8 cellular contexts compared by ENCODE assay signal in the genomic region with DNA sequence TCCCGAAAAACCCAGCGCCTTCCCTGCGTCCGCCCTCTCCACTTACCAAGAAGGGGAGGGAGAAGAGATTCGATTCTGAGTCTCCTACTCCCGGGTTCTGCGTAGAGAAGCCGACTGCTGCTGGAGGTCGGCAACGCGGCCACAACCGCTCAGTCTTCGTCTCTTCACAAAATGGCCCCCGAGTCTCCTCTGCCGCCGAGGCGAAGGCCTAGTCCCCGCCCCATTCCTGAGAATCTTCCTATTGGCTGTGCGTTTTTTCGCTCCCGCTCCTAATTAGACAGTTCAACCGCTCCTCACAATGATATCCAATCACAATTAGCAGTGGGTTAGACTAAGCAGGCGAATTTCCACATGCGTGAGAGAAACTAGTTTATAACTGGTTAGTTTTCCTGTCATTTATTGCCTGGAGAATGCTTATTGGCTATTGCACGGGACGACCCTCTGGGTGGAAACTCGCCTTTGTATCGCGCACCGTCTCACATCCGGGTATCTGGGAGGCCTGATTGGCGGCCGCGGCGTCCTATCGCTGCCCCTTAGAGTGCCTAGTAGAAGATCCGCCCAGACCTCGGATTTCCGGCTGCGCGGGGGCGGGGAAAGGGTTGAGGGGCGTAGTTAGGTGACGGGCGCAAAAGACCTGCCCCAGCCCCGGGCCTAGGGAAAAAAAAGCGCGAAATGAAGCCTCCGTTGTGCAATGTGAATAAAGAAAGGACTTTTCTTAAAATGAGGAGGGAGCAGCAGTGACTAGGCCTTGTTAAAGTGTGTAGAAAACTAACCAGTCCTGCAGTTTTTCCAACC. TPM values are rescaled to one million over a fixed set of nuclear protein-coding genes. Genes with fewer than 3 reads are reported as not detected.
DNase-seq lines count a peak whose midpoint lies in the region; ATAC-seq and FAIRE-seq lines count a peak whose summit lies in the region.

A gene (minus strand): TSS at position 191 of the 795 bp plus-strand sequence. CDS start 35,249 bp downstream, outside the sequence.

- peak within 1 kb of the TSS; percentile 100 for H3K27ac Mint-ChIP-seq in activated T-cell treated with anti-CD3 and anti-CD28 coated beads, Interleukin-2, amount 50 U/mL, for 72 hours

- peaks cover 28% of the 10 kb centered on the region for H3K4me1 ChIP-seq in muscle layer of colon (ENCODE audit: insufficient read depth, low read length)

- H3K27me3 Mint-ChIP-seq in activated T-cell treated with anti-CD3 and anti-CD28 coated beads, Interleukin-2, amount 50 U/mL, for 72 hours (ENCODE audit: low read depth): no peaks in the 10 kb centered on the region

- H3K36me3 ChIP-seq in KOPT-K1 (ENCODE audit: insufficient read depth, low read length): peaks cover 41% of the 10 kb centered on the region
- H3K36me3 ChIP-seq in muscle layer of colon (ENCODE audit: insufficient read depth, low read length): no peaks in the 10 kb centered on the region

- peak; percentile 86 for FAIRE-seq in RCC 7860 (lab: Jason Lieb, UNC)

- DNase-seq in DMS79 (lab: John Stamatoyannopoulos, UW) (peak; percentile 100), RCC 7860 (ENCODE audit: low spot score) (peak; percentile 98)
- peak; percentile 100 for DNase-seq in activated T-cell treated with anti-CD3 and anti-CD28 coated beads, Interleukin-2, amount 50 U/mL, for 72 hours
- DNase-seq in stimulated activated CD8-positive, alpha-beta memory T cell treated with anti-CD3 and anti-CD28 coated beads, Interleukin-7, amount 100 ng/mL, for 24 hours (ENCODE audit: low read depth): peak; percentile 100

- peak within 1 kb of the TSS; percentile 59 to 84 for H3K4me3 ChIP-seq in muscle layer of colon (ENCODE audit: low read depth in 1 of 2, low read length in 2 of 2)

- H3K36me3 Mint-ChIP-seq in activated T-cell treated with anti-CD3 and anti-CD28 coated beads, Interleukin-2, amount 50 U/mL, for 72 hours (ENCODE audit: insufficient read depth in 2 of 2): peaks cover 23 to 40% of the 10 kb centered on the region in 2 donors

- no peaks in the 10 kb centered on the region for H3K27me3 ChIP-seq in muscle layer of colon (ENCODE audit: control insufficient read depth in 1 of 2, insufficient read depth in 2 of 2, low read length in 2 of 2)

- peak; percentile 88 for ATAC-seq in GM21786 (IDR thresholded peaks at IDR 0.05; ENCODE audit: unreplicated experiment)
- peak; percentile 87 to 88 for ATAC-seq in activated T-cell treated with anti-CD3 and anti-CD28 coated beads, Interleukin-2, amount 50 U/mL, for 72 hours (replicated peaks in 1 of 2)
- peak; percentile 98 for ATAC-seq in esophagus mucosa

- H3K9me3 ChIP-seq in KOPT-K1 (ENCODE audit: insufficient read depth, low read length, poor library complexity, severe bottlenecking) (no peaks in the 10 kb centered on the region), muscle layer of colon (ENCODE audit: low read length) (no peaks in the 10 kb centered on the region)

- peak within 1 kb of the TSS; percentile 94 for H3K27ac ChIP-seq in KOPT-K1 (ENCODE audit: low read depth, low read length, poor library complexity, severe bottlenecking)
- peak within 1 kb of the TSS; percentile 94 for H3K27ac ChIP-seq in muscle layer of colon (ENCODE audit: low read depth, low read length)

- H3K9me3 Mint-ChIP-seq in activated T-cell treated with anti-CD3 and anti-CD28 coated beads, Interleukin-2, amount 50 U/mL, for 72 hours: no peaks in the 10 kb centered on the region

- peak within 1 kb of the TSS; percentile 98 for H3K9ac ChIP-seq in muscle layer of colon (ENCODE audit: low read length)

- peak within 1 kb of the TSS; percentile 97 to 98 for H3K4me3 Mint-ChIP-seq in activated T-cell treated with anti-CD3 and anti-CD28 coated beads, Interleukin-2, amount 50 U/mL, for 72 hours

- H3K4me1 Mint-ChIP-seq in activated T-cell treated with anti-CD3 and anti-CD28 coated beads, Interleukin-2, amount 50 U/mL, for 72 hours (ENCODE audit: low read depth): peaks cover 37% of the 10 kb centered on the region

RNA-seq across cellular contexts. Expression of the gene that starts here (rescaled TPM):
- total RNA-seq in activated T-cell treated with anti-CD3 and anti-CD28 coated beads, Interleukin-2, amount 50 U/mL, for 72 hours: 1,000 to 10,000 TPM; 1,220 to 1,492 TPM
- 415 TPM for total RNA-seq in esophagus mucosa

Comparison
In these comparisons a context has a peak if more than half of its experiments do, and no peak if none do; other contexts are left out.
1. Peak in every context shown above with its lines: DNase-seq, ATAC-seq, H3K4me3 ChIP-seq and H3K27ac ChIP-seq.